In genomic region chr3:65963787-65964707, GRCh38 we compare ENCODE assay signal across 9 cellular contexts.
DNase-seq lines count a peak whose midpoint lies in the region; ATAC-seq and TF ChIP-seq lines count a peak whose summit lies in the region.
"Had no signal": no experiment of that assay in that cellular context is flagged by ENCODE, and none has a peak within 500 bp of the region (broad histone marks: within the 10 kb centered on the region; RNA-seq: fewer than 3 reads in every experiment).

No MANE protein-coding gene starts in this region.

- no peak for TF ChIP-seq RAD21 in liver (IDR thresholded peaks at IDR 0.05)

- no peak for TF ChIP-seq CTCF in liver (IDR thresholded peaks at IDR 0.05; ENCODE audit: low read depth, low read length, missing input control)

- H3K36me3 Mint-ChIP-seq in activated T-cell treated with anti-CD3 and anti-CD28 coated beads, Interleukin-2, amount 50 U/mL, for 72 hours (ENCODE audit: insufficient read depth in 2 of 2) = peaks cover 0 to 1% of the 10 kb centered on the region in 2 donors

- peak; percentile 92 for ATAC-seq in GM19463 (IDR thresholded peaks at IDR 0.05; ENCODE audit: unreplicated experiment)
- ATAC-seq in HG03432 (IDR thresholded peaks at IDR 0.05; ENCODE audit: unreplicated experiment) = peak; percentile 99
- ATAC-seq in activated T-cell treated with anti-CD3 and anti-CD28 coated beads, Interleukin-2, amount 50 U/mL, for 72 hours (replicated peaks in 1 of 2) = peak; percentile 96 to 97

- H3K9me3 ChIP-seq in liver (ENCODE audit: control insufficient read depth in 4 of 4, low read length in 3 of 4) = no peaks in the 10 kb centered on the region

- H3K27me3 Mint-ChIP-seq in activated T-cell treated with anti-CD3 and anti-CD28 coated beads, Interleukin-2, amount 50 U/mL, for 72 hours (ENCODE audit: low read depth) = peaks cover 8% of the 10 kb centered on the region
- H3K27me3 Mint-ChIP-seq: memory B cell had no signal

- H3K9ac ChIP-seq in liver (ENCODE audit: low read depth in 1 of 2, low read length in 2 of 2) = no peak overlapping the region

- no peaks in the 10 kb centered on the region for H3K27me3 ChIP-seq in liver (ENCODE audit: control insufficient read depth in 4 of 4, insufficient read depth in 4 of 4, low read length in 3 of 4)

- peak overlapping the region; percentile 41 for H3K27ac Mint-ChIP-seq in activated T-cell treated with anti-CD3 and anti-CD28 coated beads, Interleukin-2, amount 50 U/mL, for 72 hours
- H3K27ac Mint-ChIP-seq: memory B cell had no signal

- 86% methylated on average over 5 of the region's 5 CpGs for WGBS in liver

- no peaks in the 10 kb centered on the region for H3K36me3 ChIP-seq in liver (ENCODE audit: control insufficient read depth in 4 of 4, insufficient read depth in 3 of 4, low read depth in 1 of 4, low read length in 3 of 4)

- H3K4me1 Mint-ChIP-seq in activated T-cell treated with anti-CD3 and anti-CD28 coated beads, Interleukin-2, amount 50 U/mL, for 72 hours (ENCODE audit: low read depth) = peaks cover 14% of the 10 kb centered on the region
- H3K4me1 Mint-ChIP-seq: memory B cell had no signal

- peaks cover 0 to 5% (median 3%) of the 10 kb centered on the region in 4 donors for H3K4me1 ChIP-seq in liver (ENCODE audit: control insufficient read depth in 4 of 4, insufficient read depth in 4 of 4, low read length in 3 of 4)

- H3K27ac ChIP-seq in liver (ENCODE audit: low read depth in 1 of 2, low read length in 2 of 2) = peak overlapping the region; percentile 27 to 43

- H3K9me3 Mint-ChIP-seq in activated T-cell treated with anti-CD3 and anti-CD28 coated beads, Interleukin-2, amount 50 U/mL, for 72 hours = peaks cover 0 to 5% of the 10 kb centered on the region in 2 donors

- H3K4me3 Mint-ChIP-seq in activated T-cell treated with anti-CD3 and anti-CD28 coated beads, Interleukin-2, amount 50 U/mL, for 72 hours = peak overlapping the region; percentile 47 to 53
- H3K4me3 Mint-ChIP-seq: memory B cell had no signal

- DNase-seq in DMS53 (lab: John Stamatoyannopoulos, UW) (peak; percentile 63), hippocampal formation (lab: John Stamatoyannopoulos, UW) (no peak), amygdala (lab: John Stamatoyannopoulos, UW) (no peak), SIG-M5 (lab: John Stamatoyannopoulos, UW) (no peak)
- DNase-seq in activated T-cell treated with anti-CD3 and anti-CD28 coated beads, Interleukin-2, amount 50 U/mL, for 72 hours = peak; percentile 40 to 44

- no peak overlapping the region for H3K4me3 ChIP-seq in liver (ENCODE audit: low read depth in 1 of 3, low read length in 3 of 3)

TF ChIP-seq in liver, 16 proteins besides CTCF, POLR2A, EP300 and RAD21:
- TF ChIP-seq MAX (IDR thresholded peaks at IDR 0.05) = no peak
- TF ChIP-seq EGR1 (IDR thresholded peaks at IDR 0.05; ENCODE audit: low read depth in 2 of 2) = no peak
- TF ChIP-seq JUND (IDR thresholded peaks at IDR 0.05) = peak in 1 of 2 donors; percentile 49
- TF ChIP-seq HNF4A (conservative IDR thresholded peaks at IDR 0.05) = peak in 1 of 2 donors; percentile 18
- TF ChIP-seq HNF4G (IDR thresholded peaks at IDR 0.05) = no peak

Comparison
In these comparisons a context has a peak if more than half of its experiments do, and no peak if none do; other contexts are left out.
1. DNase-seq: peak in DMS53 (single experiment) and activated T-cell treated with anti-CD3 and anti-CD28 coated beads, Interleukin-2, amount 50 U/mL, for 72 hours (2 of 2); none in hippocampal formation (0 of 2), amygdala (0 of 56) and SIG-M5 (single experiment).
2. Peak in every context shown above with its lines, with median percentiles within 50 percentile points of each other: ATAC-seq.